1 cellular context compared by ENCODE assay signal in genomic region chr1:160205242-160205973, GRCh38.
TF ChIP-seq lines count a peak whose summit lies in the region.

TSS of gene PEA15 (plus strand) at chr1:160205384. CDS start at chr1:160211545, 6,161 bp downstream.

TF ChIP-seq in K562, 482 proteins besides CTCF, POLR2A, EP300 and RAD21 (continued from another document and continues in another):
- TF ChIP-seq CEBPZ (IDR thresholded peaks at IDR 0.05; ENCODE audit: borderline replicate concordance, low read depth, low read length) = no peak
- no peak for TF ChIP-seq TBP (optimal IDR thresholded peaks at IDR 0.05; ENCODE audit: low read depth, low read length)
- TF ChIP-seq ZNF655 (CRISPR knock-in tag; IDR thresholded peaks at IDR 0.05) = no peak
- TF ChIP-seq HEY1 (CRISPR knock-in tag; IDR thresholded peaks at IDR 0.05; ENCODE audit: borderline replicate concordance) = no peak
- TF ChIP-seq ZEB2 (IDR thresholded peaks at IDR 0.05) = no peak
- no peak for TF ChIP-seq IRF1 (CRISPR knock-in tag; IDR thresholded peaks at IDR 0.05; ENCODE audit: borderline replicate concordance)
- no peak for TF ChIP-seq ZNF644 (tag; IDR thresholded peaks at IDR 0.05; ENCODE audit: low read depth)
- no peak for TF ChIP-seq RNF219 (CRISPR knock-in tag; IDR thresholded peaks at IDR 0.05)
- TF ChIP-seq SRF (CRISPR knock-in tag; IDR thresholded peaks at IDR 0.05) = no peak
- TF ChIP-seq NFXL1 (CRISPR knock-in tag; IDR thresholded peaks at IDR 0.05) = no peak
- TF ChIP-seq PTRF (tag; IDR thresholded peaks at IDR 0.05) = no peak
- TF ChIP-seq SRSF1 (IDR thresholded peaks at IDR 0.05; ENCODE audit: low read depth, low read length) = no peak
- TF ChIP-seq ZNF318 (IDR thresholded peaks at IDR 0.05; ENCODE audit: borderline replicate concordance in 1 of 2, low read depth in 1 of 2) = no peak
- TF ChIP-seq RHOXF2B (CRISPR knock-in tag; conservative IDR thresholded peaks at IDR 0.05) = no peak
- no peak for TF ChIP-seq ZNF280B (CRISPR knock-in tag; IDR thresholded peaks at IDR 0.05)
- TF ChIP-seq E2F4 (CRISPR knock-in tag; IDR thresholded peaks at IDR 0.05; ENCODE audit: low read depth) = no peak
- TF ChIP-seq SREBF1 (IDR thresholded peaks at IDR 0.05; ENCODE audit: borderline replicate concordance, low read depth, low read length) = no peak
- TF ChIP-seq XRCC5 (IDR thresholded peaks at IDR 0.05; ENCODE audit: low read depth, low read length) = no peak
- TF ChIP-seq STAT5B (CRISPR knock-in tag; IDR thresholded peaks at IDR 0.05) = no peak
- no peak for TF ChIP-seq ZNF511 (CRISPR knock-in tag; IDR thresholded peaks at IDR 0.05)
- TF ChIP-seq CREB1 (IDR thresholded peaks at IDR 0.05) = peak; percentile 22; the same call in 1 of the 2 replicates
- TF ChIP-seq CREB1 (CRISPR knock-in tag; IDR thresholded peaks at IDR 0.05) = no peak
- TF ChIP-seq PBX2 (CRISPR knock-in tag; IDR thresholded peaks at IDR 0.05; ENCODE audit: low read depth) = no peak
- TF ChIP-seq PBX2 (tag; conservative IDR thresholded peaks at IDR 0.05; ENCODE audit: low read depth) = no peak
- no peak for TF ChIP-seq ZNF124 (CRISPR knock-in tag; IDR thresholded peaks at IDR 0.05)
- no peak for TF ChIP-seq CSDE1 (IDR thresholded peaks at IDR 0.05)
- TF ChIP-seq PREB (CRISPR knock-in tag; IDR thresholded peaks at IDR 0.05) = no peak
- no peak for TF ChIP-seq ZSCAN32 (CRISPR knock-in tag; IDR thresholded peaks at IDR 0.05)
- no peak for TF ChIP-seq ZNF24 (IDR thresholded peaks at IDR 0.05)
- no peak for TF ChIP-seq ZNF212 (CRISPR knock-in tag; IDR thresholded peaks at IDR 0.05)
